In genomic region chr15:82540055-82540983, GRCh38 we compare ENCODE assay signal across 8 cellular contexts.
DNase-seq lines count a peak whose midpoint lies in the region; ATAC-seq and TF ChIP-seq lines count a peak whose summit lies in the region.

TSS of gene RPS17 (minus strand) at chr15:82540457. CDS start at chr15:82540428, 29 bp downstream.

- H3K36me3 ChIP-seq in SU-DHL-6 (ENCODE audit: low read length) = peaks cover 34% of the 10 kb centered on the region
- H3K36me3 ChIP-seq in brain microvascular endothelial cell (replicated peaks) = peaks cover 41% of the 10 kb centered on the region

- H3K4me2 ChIP-seq in SU-DHL-6 (ENCODE audit: low read depth, low read length, poor library complexity, severe bottlenecking) = peak within 1 kb of the TSS; percentile 82

- in situ Hi-C loops in brain microvascular endothelial cell (cut with HindIII; ENCODE audit: low pct_ligation_motif_present, low sequenced_read_pairs) = no loop called here

- H2AFZ ChIP-seq in SU-DHL-6 (ENCODE audit: low read depth, low read length, severe bottlenecking) = peak within 1 kb of the TSS; percentile 75

- ATAC-seq in GM18519 (IDR thresholded peaks at IDR 0.05; ENCODE audit: low FRiP score, unreplicated experiment) (peak; percentile 76), HG03039 (IDR thresholded peaks at IDR 0.05; ENCODE audit: unreplicated experiment) (peak; percentile 95)

- TF ChIP-seq CTCF in SU-DHL-6 (IDR thresholded peaks at IDR 0.05; ENCODE audit: insufficient read depth, low read length, poor library complexity, severe bottlenecking) = peak; percentile 83
- peak; percentile 81 for TF ChIP-seq CTCF in brain microvascular endothelial cell (IDR thresholded peaks at IDR 0.05; ENCODE audit: low read depth, low read length, missing control alignments)

- DNase-seq in brain microvascular endothelial cell = peak; percentile 93
- peak; percentile 99 for DNase-seq in iPS-NIHi7 (ENCODE audit: extremely low spot score)
- peak; percentile 99 for DNase-seq in stimulated activated CD4-positive, alpha-beta T cell treated with anti-CD3 and anti-CD28 coated beads, Interleukin-12 subunit alpha, Interleukin-12 subunit beta, amount 100 ng/mL, for 4 hours
- no peak for DNase-seq in NCI-H526 treated with DMSO at 0.1 percent for 48 hours (lab: John Stamatoyannopoulos, UW)
- DNase-seq in NOMO-1 treated with DMSO at 0.1 percent for 48 hours (lab: John Stamatoyannopoulos, UW; ENCODE audit: unreplicated experiment) = no peak

- peaks cover 45% of the 10 kb centered on the region for H3F3A ChIP-seq in SU-DHL-6 (ENCODE audit: insufficient read depth)

- H3K27me3 ChIP-seq in SU-DHL-6 (ENCODE audit: low read length) = no peaks in the 10 kb centered on the region
- no peaks in the 10 kb centered on the region for H3K27me3 ChIP-seq in brain microvascular endothelial cell (replicated peaks)

- peaks cover 13% of the 10 kb centered on the region; the same call in 1 of the 2 replicates for H4K20me1 ChIP-seq in SU-DHL-6 (ENCODE audit: low read depth, low read length)

- no peaks in the 10 kb centered on the region for H3K9me3 ChIP-seq in SU-DHL-6 (ENCODE audit: insufficient read depth, low read length)

- H3K4me3 ChIP-seq in SU-DHL-6 (ENCODE audit: insufficient read depth, low read length, poor library complexity, severe bottlenecking) = peak within 1 kb of the TSS; percentile 99
- H3K4me3 ChIP-seq in brain microvascular endothelial cell (ENCODE audit: low read depth, low read length) = peak within 1 kb of the TSS; percentile 100

- peak within 1 kb of the TSS; percentile 100 for H3K9ac ChIP-seq in SU-DHL-6 (ENCODE audit: low read length)

- H3K27ac ChIP-seq in SU-DHL-6 (ENCODE audit: low read depth, low read length) (peak within 1 kb of the TSS; percentile 86), brain microvascular endothelial cell (peak within 1 kb of the TSS; percentile 64)

- no peaks in the 10 kb centered on the region for H3K9me2 ChIP-seq in SU-DHL-6 (replicated peaks; ENCODE audit: insufficient read depth, low read length)

- H3K79me2 ChIP-seq in SU-DHL-6 (ENCODE audit: insufficient read depth, low read length) = peaks cover 27% of the 10 kb centered on the region

Comparison
In these comparisons a context has a peak if more than half of its experiments do, and no peak if none do; other contexts are left out.
1. DNase-seq: peak in brain microvascular endothelial cell (single experiment), iPS-NIHi7 (single experiment) and stimulated activated CD4-positive, alpha-beta T cell treated with anti-CD3 and anti-CD28 coated beads, Interleukin-12 subunit alpha, Interleukin-12 subunit beta, amount 100 ng/mL, for 4 hours (single experiment); none in NCI-H526 treated with DMSO at 0.1 percent for 48 hours (single experiment) and NOMO-1 treated with DMSO at 0.1 percent for 48 hours (single experiment).